Comparison of ENCODE assay signal across 1 cellular context in the genomic region with DNA sequence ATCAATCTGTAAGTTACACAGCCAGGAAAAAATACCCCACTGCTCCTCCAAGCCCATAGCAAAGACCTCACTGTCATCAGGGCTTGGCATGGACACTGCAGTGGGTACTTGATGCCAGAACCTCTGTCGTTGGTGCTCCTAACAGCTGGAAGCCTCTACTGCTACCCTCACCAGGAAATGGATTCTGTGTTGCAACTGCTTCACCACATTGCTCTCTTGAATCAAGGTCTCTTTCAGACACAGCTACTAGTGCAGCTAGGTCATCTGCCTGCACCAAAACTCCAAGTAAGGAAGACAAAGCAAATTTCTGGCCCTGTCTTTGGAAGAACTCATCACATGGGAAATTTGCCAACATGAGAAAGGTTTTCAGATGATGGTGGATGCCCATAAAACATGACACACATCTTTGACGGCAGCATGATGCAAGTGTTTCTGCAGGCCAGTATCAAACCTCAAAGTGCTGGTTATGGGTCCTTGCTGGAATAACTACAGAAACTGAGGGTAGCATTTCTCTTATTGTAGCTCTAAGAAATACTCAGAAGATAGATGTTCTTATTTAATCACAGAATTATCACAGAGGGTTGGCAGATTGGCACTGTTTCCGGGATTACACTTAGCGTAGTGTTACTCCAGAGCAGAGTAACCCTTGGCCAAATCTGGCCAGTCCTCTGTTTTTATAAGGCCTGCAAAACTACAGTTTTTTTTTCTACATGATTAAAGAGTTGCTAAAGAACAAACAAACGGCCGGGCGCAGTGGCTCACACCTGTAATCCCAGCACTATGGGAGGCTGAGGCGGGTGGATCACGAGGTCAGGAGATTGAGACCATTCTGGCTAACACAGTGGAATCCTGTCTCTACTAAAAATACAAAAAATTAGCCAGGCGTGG.
TF ChIP-seq lines count a peak whose summit lies in the region.

No MANE protein-coding gene starts in this region.

TF ChIP-seq in HepG2, 621 proteins besides CTCF, POLR2A, EP300 and RAD21 (continued from another document):
- TF ChIP-seq, protein P1, sequence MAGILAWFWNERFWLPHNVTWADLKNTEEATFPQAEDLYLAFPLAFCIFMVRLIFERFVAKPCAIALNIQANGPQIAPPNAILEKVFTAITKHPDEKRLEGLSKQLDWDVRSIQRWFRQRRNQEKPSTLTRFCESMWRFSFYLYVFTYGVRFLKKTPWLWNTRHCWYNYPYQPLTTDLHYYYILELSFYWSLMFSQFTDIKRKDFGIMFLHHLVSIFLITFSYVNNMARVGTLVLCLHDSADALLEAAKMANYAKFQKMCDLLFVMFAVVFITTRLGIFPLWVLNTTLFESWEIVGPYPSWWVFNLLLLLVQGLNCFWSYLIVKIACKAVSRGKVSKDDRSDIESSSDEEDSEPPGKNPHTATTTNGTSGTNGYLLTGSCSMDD (CRISPR knock-in tag; IDR thresholded peaks at IDR 0.05), result no peak
- TF ChIP-seq, protein P2, sequence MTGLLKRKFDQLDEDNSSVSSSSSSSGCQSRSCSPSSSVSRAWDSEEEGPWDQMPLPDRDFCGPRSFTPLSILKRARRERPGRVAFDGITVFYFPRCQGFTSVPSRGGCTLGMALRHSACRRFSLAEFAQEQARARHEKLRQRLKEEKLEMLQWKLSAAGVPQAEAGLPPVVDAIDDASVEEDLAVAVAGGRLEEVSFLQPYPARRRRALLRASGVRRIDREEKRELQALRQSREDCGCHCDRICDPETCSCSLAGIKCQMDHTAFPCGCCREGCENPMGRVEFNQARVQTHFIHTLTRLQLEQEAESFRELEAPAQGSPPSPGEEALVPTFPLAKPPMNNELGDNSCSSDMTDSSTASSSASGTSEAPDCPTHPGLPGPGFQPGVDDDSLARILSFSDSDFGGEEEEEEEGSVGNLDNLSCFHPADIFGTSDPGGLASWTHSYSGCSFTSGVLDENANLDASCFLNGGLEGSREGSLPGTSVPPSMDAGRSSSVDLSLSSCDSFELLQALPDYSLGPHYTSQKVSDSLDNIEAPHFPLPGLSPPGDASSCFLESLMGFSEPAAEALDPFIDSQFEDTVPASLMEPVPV (CRISPR knock-in tag; IDR thresholded peaks at IDR 0.05), result no peak
- TF ChIP-seq PHF21A (CRISPR knock-in tag; IDR thresholded peaks at IDR 0.05), result 0 out of 2 replicates have a peak, but pooled peaks have one; percentile 25
- TF ChIP-seq TCF12 (IDR thresholded peaks at IDR 0.05), result no peak
- no peak for TF ChIP-seq TCF12 (CRISPR knock-in tag; IDR thresholded peaks at IDR 0.05)
- no peak for TF ChIP-seq ZNF253 (CRISPR knock-in tag; IDR thresholded peaks at IDR 0.05; ENCODE audit: borderline replicate concordance)
- no peak for TF ChIP-seq ZNF205 (CRISPR knock-in tag; IDR thresholded peaks at IDR 0.05)
- no peak for TF ChIP-seq NR2F2 (IDR thresholded peaks at IDR 0.05; ENCODE audit: borderline replicate concordance, low read depth)
- TF ChIP-seq, protein P3, sequence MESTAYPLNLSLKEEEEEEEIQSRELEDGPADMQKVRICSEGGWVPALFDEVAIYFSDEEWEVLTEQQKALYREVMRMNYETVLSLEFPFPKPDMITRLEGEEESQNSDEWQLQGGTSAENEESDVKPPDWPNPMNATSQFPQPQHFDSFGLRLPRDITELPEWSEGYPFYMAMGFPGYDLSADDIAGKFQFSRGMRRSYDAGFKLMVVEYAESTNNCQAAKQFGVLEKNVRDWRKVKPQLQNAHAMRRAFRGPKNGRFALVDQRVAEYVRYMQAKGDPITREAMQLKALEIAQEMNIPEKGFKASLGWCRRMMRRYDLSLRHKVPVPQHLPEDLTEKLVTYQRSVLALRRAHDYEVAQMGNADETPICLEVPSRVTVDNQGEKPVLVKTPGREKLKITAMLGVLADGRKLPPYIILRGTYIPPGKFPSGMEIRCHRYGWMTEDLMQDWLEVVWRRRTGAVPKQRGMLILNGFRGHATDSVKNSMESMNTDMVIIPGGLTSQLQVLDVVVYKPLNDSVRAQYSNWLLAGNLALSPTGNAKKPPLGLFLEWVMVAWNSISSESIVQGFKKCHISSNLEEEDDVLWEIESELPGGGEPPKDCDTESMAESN (CRISPR knock-in tag; conservative IDR thresholded peaks at IDR 0.05), result no peak
- no peak for TF ChIP-seq ZNF83 (CRISPR knock-in tag; IDR thresholded peaks at IDR 0.05; ENCODE audit: borderline replicate concordance)
- no peak for TF ChIP-seq XBP1 (CRISPR knock-in tag; IDR thresholded peaks at IDR 0.05)
- TF ChIP-seq ZNF546 (CRISPR knock-in tag; conservative IDR thresholded peaks at IDR 0.05), result no peak
- no peak for TF ChIP-seq ZNF788 (CRISPR knock-in tag; IDR thresholded peaks at IDR 0.05; ENCODE audit: borderline replicate concordance)
- no peak for TF ChIP-seq RARG (CRISPR knock-in tag; IDR thresholded peaks at IDR 0.05; ENCODE audit: low read depth)
- TF ChIP-seq, protein P4, sequence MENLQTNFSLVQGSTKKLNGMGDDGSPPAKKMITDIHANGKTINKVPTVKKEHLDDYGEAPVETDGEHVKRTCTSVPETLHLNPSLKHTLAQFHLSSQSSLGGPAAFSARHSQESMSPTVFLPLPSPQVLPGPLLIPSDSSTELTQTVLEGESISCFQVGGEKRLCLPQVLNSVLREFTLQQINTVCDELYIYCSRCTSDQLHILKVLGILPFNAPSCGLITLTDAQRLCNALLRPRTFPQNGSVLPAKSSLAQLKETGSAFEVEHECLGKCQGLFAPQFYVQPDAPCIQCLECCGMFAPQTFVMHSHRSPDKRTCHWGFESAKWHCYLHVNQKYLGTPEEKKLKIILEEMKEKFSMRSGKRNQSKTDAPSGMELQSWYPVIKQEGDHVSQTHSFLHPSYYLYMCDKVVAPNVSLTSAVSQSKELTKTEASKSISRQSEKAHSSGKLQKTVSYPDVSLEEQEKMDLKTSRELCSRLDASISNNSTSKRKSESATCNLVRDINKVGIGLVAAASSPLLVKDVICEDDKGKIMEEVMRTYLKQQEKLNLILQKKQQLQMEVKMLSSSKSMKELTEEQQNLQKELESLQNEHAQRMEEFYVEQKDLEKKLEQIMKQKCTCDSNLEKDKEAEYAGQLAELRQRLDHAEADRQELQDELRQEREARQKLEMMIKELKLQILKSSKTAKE (CRISPR knock-in tag; IDR thresholded peaks at IDR 0.05; ENCODE audit: borderline replicate concordance), result no peak
- no peak for TF ChIP-seq MAZ (IDR thresholded peaks at IDR 0.05; ENCODE audit: borderline replicate concordance, low read depth, low read length)
- TF ChIP-seq MAZ (CRISPR knock-in tag; IDR thresholded peaks at IDR 0.05; ENCODE audit: low read depth), result no peak
- TF ChIP-seq, protein P5, sequence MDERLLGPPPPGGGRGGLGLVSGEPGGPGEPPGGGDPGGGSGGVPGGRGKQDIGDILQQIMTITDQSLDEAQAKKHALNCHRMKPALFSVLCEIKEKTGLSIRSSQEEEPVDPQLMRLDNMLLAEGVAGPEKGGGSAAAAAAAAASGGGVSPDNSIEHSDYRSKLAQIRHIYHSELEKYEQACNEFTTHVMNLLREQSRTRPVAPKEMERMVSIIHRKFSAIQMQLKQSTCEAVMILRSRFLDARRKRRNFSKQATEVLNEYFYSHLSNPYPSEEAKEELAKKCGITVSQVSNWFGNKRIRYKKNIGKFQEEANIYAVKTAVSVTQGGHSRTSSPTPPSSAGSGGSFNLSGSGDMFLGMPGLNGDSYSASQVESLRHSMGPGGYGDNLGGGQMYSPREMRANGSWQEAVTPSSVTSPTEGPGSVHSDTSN (CRISPR knock-in tag; IDR thresholded peaks at IDR 0.05), result no peak
- no peak for TF ChIP-seq FOXK2 (IDR thresholded peaks at IDR 0.05)
- TF ChIP-seq, protein P6, sequence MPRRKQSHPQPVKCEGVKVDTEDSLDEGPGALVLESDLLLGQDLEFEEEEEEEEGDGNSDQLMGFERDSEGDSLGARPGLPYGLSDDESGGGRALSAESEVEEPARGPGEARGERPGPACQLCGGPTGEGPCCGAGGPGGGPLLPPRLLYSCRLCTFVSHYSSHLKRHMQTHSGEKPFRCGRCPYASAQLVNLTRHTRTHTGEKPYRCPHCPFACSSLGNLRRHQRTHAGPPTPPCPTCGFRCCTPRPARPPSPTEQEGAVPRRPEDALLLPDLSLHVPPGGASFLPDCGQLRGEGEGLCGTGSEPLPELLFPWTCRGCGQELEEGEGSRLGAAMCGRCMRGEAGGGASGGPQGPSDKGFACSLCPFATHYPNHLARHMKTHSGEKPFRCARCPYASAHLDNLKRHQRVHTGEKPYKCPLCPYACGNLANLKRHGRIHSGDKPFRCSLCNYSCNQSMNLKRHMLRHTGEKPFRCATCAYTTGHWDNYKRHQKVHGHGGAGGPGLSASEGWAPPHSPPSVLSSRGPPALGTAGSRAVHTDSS (CRISPR knock-in tag; conservative IDR thresholded peaks at IDR 0.05), result no peak
- no peak for TF ChIP-seq HOXA5 (CRISPR knock-in tag; IDR thresholded peaks at IDR 0.05)
- TF ChIP-seq ZNF234 (CRISPR knock-in tag; conservative IDR thresholded peaks at IDR 0.05), result no peak
- TF ChIP-seq, protein P7, sequence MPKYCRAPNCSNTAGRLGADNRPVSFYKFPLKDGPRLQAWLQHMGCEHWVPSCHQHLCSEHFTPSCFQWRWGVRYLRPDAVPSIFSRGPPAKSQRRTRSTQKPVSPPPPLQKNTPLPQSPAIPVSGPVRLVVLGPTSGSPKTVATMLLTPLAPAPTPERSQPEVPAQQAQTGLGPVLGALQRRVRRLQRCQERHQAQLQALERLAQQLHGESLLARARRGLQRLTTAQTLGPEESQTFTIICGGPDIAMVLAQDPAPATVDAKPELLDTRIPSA (CRISPR knock-in tag; IDR thresholded peaks at IDR 0.05; ENCODE audit: borderline replicate concordance), result no peak
- TF ChIP-seq, protein P8, sequence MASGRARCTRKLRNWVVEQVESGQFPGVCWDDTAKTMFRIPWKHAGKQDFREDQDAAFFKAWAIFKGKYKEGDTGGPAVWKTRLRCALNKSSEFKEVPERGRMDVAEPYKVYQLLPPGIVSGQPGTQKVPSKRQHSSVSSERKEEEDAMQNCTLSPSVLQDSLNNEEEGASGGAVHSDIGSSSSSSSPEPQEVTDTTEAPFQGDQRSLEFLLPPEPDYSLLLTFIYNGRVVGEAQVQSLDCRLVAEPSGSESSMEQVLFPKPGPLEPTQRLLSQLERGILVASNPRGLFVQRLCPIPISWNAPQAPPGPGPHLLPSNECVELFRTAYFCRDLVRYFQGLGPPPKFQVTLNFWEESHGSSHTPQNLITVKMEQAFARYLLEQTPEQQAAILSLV (CRISPR knock-in tag; IDR thresholded peaks at IDR 0.05; ENCODE audit: borderline replicate concordance), result no peak
- TF ChIP-seq, protein P9, sequence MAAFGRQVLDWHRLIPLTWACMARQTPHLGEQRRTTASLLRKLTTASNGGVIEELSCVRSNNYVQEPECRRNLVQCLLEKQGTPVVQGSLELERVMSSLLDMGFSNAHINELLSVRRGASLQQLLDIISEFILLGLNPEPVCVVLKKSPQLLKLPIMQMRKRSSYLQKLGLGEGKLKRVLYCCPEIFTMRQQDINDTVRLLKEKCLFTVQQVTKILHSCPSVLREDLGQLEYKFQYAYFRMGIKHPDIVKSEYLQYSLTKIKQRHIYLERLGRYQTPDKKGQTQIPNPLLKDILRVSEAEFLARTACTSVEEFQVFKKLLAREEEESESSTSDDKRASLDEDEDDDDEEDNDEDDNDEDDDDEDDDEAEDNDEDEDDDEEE (CRISPR knock-in tag; IDR thresholded peaks at IDR 0.05), result 0 out of 2 replicates have a peak, but pooled peaks have one; percentile 48
- TF ChIP-seq FOXO1 (CRISPR knock-in tag; IDR thresholded peaks at IDR 0.05), result no peak
- no peak for TF ChIP-seq MIER3 (CRISPR knock-in tag; IDR thresholded peaks at IDR 0.05; ENCODE audit: borderline replicate concordance)
- TF ChIP-seq, protein P10, sequence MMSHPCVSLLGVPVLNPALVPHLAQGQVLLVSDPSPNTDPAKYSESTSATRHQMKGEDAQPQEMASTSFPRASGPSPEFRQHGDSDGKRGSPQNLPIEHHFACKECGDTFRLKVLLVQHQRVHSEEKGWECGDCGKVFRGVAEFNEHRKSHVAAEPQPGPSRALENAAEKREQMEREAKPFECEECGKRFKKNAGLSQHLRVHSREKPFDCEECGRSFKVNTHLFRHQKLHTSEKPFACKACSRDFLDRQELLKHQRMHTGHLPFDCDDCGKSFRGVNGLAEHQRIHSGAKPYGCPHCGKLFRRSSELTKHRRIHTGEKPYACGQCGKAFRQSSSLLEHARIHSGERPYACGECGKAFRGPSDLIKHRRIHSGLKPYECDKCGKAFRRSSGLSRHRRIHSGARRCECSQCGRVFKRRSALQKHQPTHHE (CRISPR knock-in tag; IDR thresholded peaks at IDR 0.05; ENCODE audit: borderline replicate concordance), result 0 out of 2 replicates have a peak, but pooled peaks have one; percentile 19
- no peak for TF ChIP-seq GATAD1 (CRISPR knock-in tag; IDR thresholded peaks at IDR 0.05)
- TF ChIP-seq ZSCAN20 (CRISPR knock-in tag; IDR thresholded peaks at IDR 0.05; ENCODE audit: borderline replicate concordance), result no peak
- TF ChIP-seq CEBPG (CRISPR knock-in tag; IDR thresholded peaks at IDR 0.05), result peak; percentile 49; the same call in 1 of the 2 replicates
- TF ChIP-seq U2AF1 (optimal IDR thresholded peaks at IDR 0.05; ENCODE audit: low read depth, low read length), result no peak
- no peak for TF ChIP-seq GABPB1 (CRISPR knock-in tag; IDR thresholded peaks at IDR 0.05)
- TF ChIP-seq ZNF460 (CRISPR knock-in tag; IDR thresholded peaks at IDR 0.05; ENCODE audit: borderline replicate concordance), result peak; percentile 75; the same call in 1 of the 2 replicates
- TF ChIP-seq ZNF619 (CRISPR knock-in tag; IDR thresholded peaks at IDR 0.05), result no peak
- TF ChIP-seq PCBP1 (IDR thresholded peaks at IDR 0.05; ENCODE audit: borderline replicate concordance, low read depth, low read length), result no peak
- peak; percentile 28 for TF ChIP-seq ZNF292 (CRISPR knock-in tag; IDR thresholded peaks at IDR 0.05; ENCODE audit: borderline replicate concordance, low read depth)
- TF ChIP-seq PAF1 (CRISPR knock-in tag; IDR thresholded peaks at IDR 0.05), result no peak
- TF ChIP-seq TBX3 (IDR thresholded peaks at IDR 0.05; ENCODE audit: borderline replicate concordance), result no peak
